In the genomic region with DNA sequence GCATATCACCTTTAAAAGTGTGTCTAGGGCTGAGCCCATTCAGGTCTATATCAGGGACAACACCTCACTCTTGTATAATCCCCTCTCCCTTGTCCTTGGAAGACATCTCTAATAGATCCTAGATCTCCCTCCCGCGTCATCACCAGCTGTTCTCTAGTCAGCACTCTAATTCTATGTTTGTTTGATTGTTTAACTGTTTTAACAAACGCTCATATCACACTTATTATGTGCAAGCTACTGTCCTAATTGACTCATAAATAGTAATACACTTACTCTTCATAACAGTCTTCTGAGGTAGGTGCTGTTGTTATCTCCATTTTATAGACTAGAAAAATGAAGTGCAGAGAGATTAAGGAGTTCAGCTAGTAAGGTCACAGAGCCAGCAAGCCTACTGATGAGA, we compare ENCODE assay signal across 1 cellular context.
A peak's percentile ranks its signal among the peaks of the same experiment; 100 is the strongest.
TF ChIP-seq lines count a peak whose summit lies in the region.

No MANE protein-coding gene starts in this region.

TF ChIP-seq in K562, 482 proteins besides CTCF, POLR2A, EP300 and RAD21 (continued from another document):
- TF ChIP-seq, protein P1, sequence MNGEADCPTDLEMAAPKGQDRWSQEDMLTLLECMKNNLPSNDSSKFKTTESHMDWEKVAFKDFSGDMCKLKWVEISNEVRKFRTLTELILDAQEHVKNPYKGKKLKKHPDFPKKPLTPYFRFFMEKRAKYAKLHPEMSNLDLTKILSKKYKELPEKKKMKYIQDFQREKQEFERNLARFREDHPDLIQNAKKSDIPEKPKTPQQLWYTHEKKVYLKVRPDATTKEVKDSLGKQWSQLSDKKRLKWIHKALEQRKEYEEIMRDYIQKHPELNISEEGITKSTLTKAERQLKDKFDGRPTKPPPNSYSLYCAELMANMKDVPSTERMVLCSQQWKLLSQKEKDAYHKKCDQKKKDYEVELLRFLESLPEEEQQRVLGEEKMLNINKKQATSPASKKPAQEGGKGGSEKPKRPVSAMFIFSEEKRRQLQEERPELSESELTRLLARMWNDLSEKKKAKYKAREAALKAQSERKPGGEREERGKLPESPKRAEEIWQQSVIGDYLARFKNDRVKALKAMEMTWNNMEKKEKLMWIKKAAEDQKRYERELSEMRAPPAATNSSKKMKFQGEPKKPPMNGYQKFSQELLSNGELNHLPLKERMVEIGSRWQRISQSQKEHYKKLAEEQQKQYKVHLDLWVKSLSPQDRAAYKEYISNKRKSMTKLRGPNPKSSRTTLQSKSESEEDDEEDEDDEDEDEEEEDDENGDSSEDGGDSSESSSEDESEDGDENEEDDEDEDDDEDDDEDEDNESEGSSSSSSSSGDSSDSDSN (IDR thresholded peaks at IDR 0.05; ENCODE audit: borderline replicate concordance in 1 of 2, low read depth in 2 of 2, low read length in 2 of 2) = no peak
- TF ChIP-seq MAFK (IDR thresholded peaks at IDR 0.05; ENCODE audit: low read length) (no peak), CREM (IDR thresholded peaks at IDR 0.05; ENCODE audit: low read depth) (no peak), CSDE1 (IDR thresholded peaks at IDR 0.05) (0 out of 4 replicates have a peak, but pooled peaks of 1 of the 2 experiments have one; percentile 39), ARID2 (IDR thresholded peaks at IDR 0.05) (no peak), CBFA2T2 (conservative IDR thresholded peaks at IDR 0.05) (no peak), KLF16 (IDR thresholded peaks at IDR 0.05) (no peak), ZFP36 (IDR thresholded peaks at IDR 0.05; ENCODE audit: low read depth, low read length, partially characterized antibody) (no peak)
- TF ChIP-seq, protein P2, sequence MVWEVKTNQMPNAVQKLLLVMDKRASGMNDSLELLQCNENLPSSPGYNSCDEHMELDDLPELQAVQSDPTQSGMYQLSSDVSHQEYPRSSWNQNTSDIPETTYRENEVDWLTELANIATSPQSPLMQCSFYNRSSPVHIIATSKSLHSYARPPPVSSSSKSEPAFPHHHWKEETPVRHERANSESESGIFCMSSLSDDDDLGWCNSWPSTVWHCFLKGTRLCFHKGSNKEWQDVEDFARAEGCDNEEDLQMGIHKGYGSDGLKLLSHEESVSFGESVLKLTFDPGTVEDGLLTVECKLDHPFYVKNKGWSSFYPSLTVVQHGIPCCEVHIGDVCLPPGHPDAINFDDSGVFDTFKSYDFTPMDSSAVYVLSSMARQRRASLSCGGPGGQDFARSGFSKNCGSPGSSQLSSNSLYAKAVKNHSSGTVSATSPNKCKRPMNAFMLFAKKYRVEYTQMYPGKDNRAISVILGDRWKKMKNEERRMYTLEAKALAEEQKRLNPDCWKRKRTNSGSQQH (CRISPR knock-in tag; IDR thresholded peaks at IDR 0.05) = no peak
- TF ChIP-seq, protein P3, sequence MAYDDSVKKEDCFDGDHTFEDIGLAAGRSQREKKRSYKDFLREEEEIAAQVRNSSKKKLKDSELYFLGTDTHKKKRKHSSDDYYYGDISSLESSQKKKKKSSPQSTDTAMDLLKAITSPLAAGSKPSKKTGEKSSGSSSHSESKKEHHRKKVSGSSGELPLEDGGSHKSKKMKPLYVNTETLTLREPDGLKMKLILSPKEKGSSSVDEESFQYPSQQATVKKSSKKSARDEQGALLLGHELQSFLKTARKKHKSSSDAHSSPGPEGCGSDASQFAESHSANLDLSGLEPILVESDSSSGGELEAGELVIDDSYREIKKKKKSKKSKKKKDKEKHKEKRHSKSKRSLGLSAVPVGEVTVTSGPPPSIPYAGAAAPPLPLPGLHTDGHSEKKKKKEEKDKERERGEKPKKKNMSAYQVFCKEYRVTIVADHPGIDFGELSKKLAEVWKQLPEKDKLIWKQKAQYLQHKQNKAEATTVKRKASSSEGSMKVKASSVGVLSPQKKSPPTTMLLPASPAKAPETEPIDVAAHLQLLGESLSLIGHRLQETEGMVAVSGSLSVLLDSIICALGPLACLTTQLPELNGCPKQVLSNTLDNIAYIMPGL (CRISPR knock-in tag; IDR thresholded peaks at IDR 0.05) = no peak
- TF ChIP-seq, protein P4, sequence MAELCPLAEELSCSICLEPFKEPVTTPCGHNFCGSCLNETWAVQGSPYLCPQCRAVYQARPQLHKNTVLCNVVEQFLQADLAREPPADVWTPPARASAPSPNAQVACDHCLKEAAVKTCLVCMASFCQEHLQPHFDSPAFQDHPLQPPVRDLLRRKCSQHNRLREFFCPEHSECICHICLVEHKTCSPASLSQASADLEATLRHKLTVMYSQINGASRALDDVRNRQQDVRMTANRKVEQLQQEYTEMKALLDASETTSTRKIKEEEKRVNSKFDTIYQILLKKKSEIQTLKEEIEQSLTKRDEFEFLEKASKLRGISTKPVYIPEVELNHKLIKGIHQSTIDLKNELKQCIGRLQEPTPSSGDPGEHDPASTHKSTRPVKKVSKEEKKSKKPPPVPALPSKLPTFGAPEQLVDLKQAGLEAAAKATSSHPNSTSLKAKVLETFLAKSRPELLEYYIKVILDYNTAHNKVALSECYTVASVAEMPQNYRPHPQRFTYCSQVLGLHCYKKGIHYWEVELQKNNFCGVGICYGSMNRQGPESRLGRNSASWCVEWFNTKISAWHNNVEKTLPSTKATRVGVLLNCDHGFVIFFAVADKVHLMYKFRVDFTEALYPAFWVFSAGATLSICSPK (IDR thresholded peaks at IDR 0.05; ENCODE audit: borderline replicate concordance) = no peak
- TF ChIP-seq, protein P5, sequence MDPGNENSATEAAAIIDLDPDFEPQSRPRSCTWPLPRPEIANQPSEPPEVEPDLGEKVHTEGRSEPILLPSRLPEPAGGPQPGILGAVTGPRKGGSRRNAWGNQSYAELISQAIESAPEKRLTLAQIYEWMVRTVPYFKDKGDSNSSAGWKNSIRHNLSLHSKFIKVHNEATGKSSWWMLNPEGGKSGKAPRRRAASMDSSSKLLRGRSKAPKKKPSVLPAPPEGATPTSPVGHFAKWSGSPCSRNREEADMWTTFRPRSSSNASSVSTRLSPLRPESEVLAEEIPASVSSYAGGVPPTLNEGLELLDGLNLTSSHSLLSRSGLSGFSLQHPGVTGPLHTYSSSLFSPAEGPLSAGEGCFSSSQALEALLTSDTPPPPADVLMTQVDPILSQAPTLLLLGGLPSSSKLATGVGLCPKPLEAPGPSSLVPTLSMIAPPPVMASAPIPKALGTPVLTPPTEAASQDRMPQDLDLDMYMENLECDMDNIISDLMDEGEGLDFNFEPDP (CRISPR knock-in tag; IDR thresholded peaks at IDR 0.05) = no peak
